ENCODE assay signal across 13 cellular contexts in genomic region chr1:222995230-222995580, GRCh38.
DNase-seq lines count a peak whose midpoint lies in the region; ATAC-seq, FAIRE-seq and TF ChIP-seq lines count a peak whose summit lies in the region.
"Had no signal": no experiment of that assay in that cellular context is flagged by ENCODE, and none has a peak within 500 bp of the region (broad histone marks: within the 10 kb centered on the region; RNA-seq: fewer than 3 reads in every experiment).

No MANE protein-coding gene starts in this region.

- H3K36me3 Mint-ChIP-seq in progenitor cell of endocrine pancreas (ENCODE audit: insufficient read depth) = peaks cover 4% of the 10 kb centered on the region
- H3K36me3 Mint-ChIP-seq in chondrocyte (ENCODE audit: low read depth) = peaks cover 2% of the 10 kb centered on the region

- no peaks in the 10 kb centered on the region for H3K9me1 ChIP-seq in endothelial cell of umbilical vein (replicated peaks; ENCODE audit: control insufficient read depth, extremely low read depth, insufficient read depth, low read length)

- no peak overlapping the region for H2AFZ ChIP-seq in PC-3 (ENCODE audit: low read length)
- no peak overlapping the region for H2AFZ ChIP-seq in endothelial cell of umbilical vein (ENCODE audit: low read depth, low read length)

- H3K79me2 ChIP-seq in PC-3 (ENCODE audit: low read length) (no peaks in the 10 kb centered on the region), endothelial cell of umbilical vein (ENCODE audit: control insufficient read depth, insufficient read depth, low read length) (no peaks in the 10 kb centered on the region)

- DNase-seq in ELR (ENCODE audit: low read depth) = peak; percentile 49
- no peak for DNase-seq in PC-3
- peak; percentile 63 for DNase-seq in endothelial cell of umbilical vein (ENCODE audit: low read depth, low spot score)
- no peak for DNase-seq in progenitor cell of endocrine pancreas (ENCODE audit: low spot score, unreplicated experiment)
- DNase-seq in chondrocyte (ENCODE audit: low spot score) = no peak
- no peak for DNase-seq in NCI-H748 (lab: John Stamatoyannopoulos, UW; ENCODE audit: unreplicated experiment)
- DNase-seq: activated CD8-positive, alpha-beta memory T cell treated with anti-CD3 and anti-CD28 coated beads for 24 hours; dorsolateral prefrontal cortex; NCI-H2171; tibial artery had no signal

- no peaks in the 10 kb centered on the region for H4K20me1 ChIP-seq in PC-3 (ENCODE audit: low read length)
- no peaks in the 10 kb centered on the region for H4K20me1 ChIP-seq in endothelial cell of umbilical vein (replicated peaks; ENCODE audit: control insufficient read depth, extremely low read depth, insufficient read depth, low read length)

- TF ChIP-seq POLR2A in endothelial cell of umbilical vein (IDR thresholded peaks at IDR 0.05; ENCODE audit: low read depth, low read length) = no peak

- H3K27me3 ChIP-seq in PC-3 (ENCODE audit: low read length) = no peaks in the 10 kb centered on the region
- H3K27me3 ChIP-seq in endothelial cell of umbilical vein (ENCODE audit: control insufficient read depth in 2 of 2, insufficient read depth in 2 of 2, low read length in 2 of 2) = no peaks in the 10 kb centered on the region
- H3K27me3 ChIP-seq: dorsolateral prefrontal cortex, tibial artery had no signal

- POLR2A ChIA-PET in PC-3 (lab: Charles Lee; ENCODE audit: unreplicated experiment) (no interaction called here), endothelial cell of umbilical vein (lab: Charles Lee) (no interaction called here)

- no peak for ATAC-seq in PC-3
- no peak for ATAC-seq in HG02885 (IDR thresholded peaks at IDR 0.05; ENCODE audit: poor library complexity, unreplicated experiment)
- ATAC-seq in GM19023 (IDR thresholded peaks at IDR 0.05; ENCODE audit: unreplicated experiment) = no peak

- H3K27me3 Mint-ChIP-seq in progenitor cell of endocrine pancreas (no peaks in the 10 kb centered on the region), chondrocyte (ENCODE audit: low read depth) (no peaks in the 10 kb centered on the region)

- TF ChIP-seq CTCF in PC-3 (conservative IDR thresholded peaks at IDR 0.05; ENCODE audit: low read depth, low read length) = no peak
- TF ChIP-seq CTCF in endothelial cell of umbilical vein (IDR thresholded peaks at IDR 0.05; ENCODE audit: extremely low read depth in 1 of 2, insufficient read depth in 1 of 2, low read depth in 1 of 2, low read length in 2 of 2) = no peak
- TF ChIP-seq CTCF in progenitor cell of endocrine pancreas (IDR thresholded peaks at IDR 0.05; ENCODE audit: unreplicated experiment) = no peak
- TF ChIP-seq CTCF in chondrocyte (IDR thresholded peaks at IDR 0.05) = no peak

- H3K4me1 Mint-ChIP-seq in progenitor cell of endocrine pancreas (ENCODE audit: low read depth) (peaks cover 14% of the 10 kb centered on the region), chondrocyte (ENCODE audit: low read depth) (peaks cover 23% of the 10 kb centered on the region)

- BruUV-seq in PC-3 (replicated peaks; lab: Mats Ljungman, UMichigan) = no TSS peak
- no TSS peak for BruUV-seq in endothelial cell of umbilical vein (replicated peaks; lab: Mats Ljungman, UMichigan)

- no peaks in the 10 kb centered on the region for H3F3A ChIP-seq in PC-3 (ENCODE audit: low read length, unreplicated experiment)

- intact Hi-C loops in PC-3 (cut with micrococcal nuclease) = loop anchor here (2.0 kb wide), 1 partner anchor 20 kb away; no protein-coding TSS in a partner anchor
- intact Hi-C loops in endothelial cell of umbilical vein (cut with micrococcal nuclease) = loop anchor here (2.0 to 10.0 kb wide), 5 partner anchors 86 to 280 kb away; partner anchors contain the start of genes AIDA and BROX

- H3K9ac ChIP-seq in PC-3 (ENCODE audit: low read length) = no peak overlapping the region
- peak overlapping the region; percentile 68 for H3K9ac ChIP-seq in endothelial cell of umbilical vein (replicated peaks; ENCODE audit: extremely low read depth, insufficient read depth, low read length)

- H3K27ac Mint-ChIP-seq in progenitor cell of endocrine pancreas (peak overlapping the region; percentile 19), chondrocyte (ENCODE audit: unreplicated experiment) (no peak overlapping the region)

- no peaks in the 10 kb centered on the region for H3K9me2 ChIP-seq in PC-3 (replicated peaks; ENCODE audit: low read length)

- H3K4me3 Mint-ChIP-seq in progenitor cell of endocrine pancreas (ENCODE audit: low read depth) (no peak overlapping the region), chondrocyte (ENCODE audit: unreplicated experiment) (no peak overlapping the region)

- H3K4me1 ChIP-seq in PC-3 (ENCODE audit: insufficient read depth, low read length) = peaks cover 19% of the 10 kb centered on the region
- H3K4me1 ChIP-seq in endothelial cell of umbilical vein (ENCODE audit: control insufficient read depth, extremely low read depth, insufficient read depth, low read length) = peaks cover 36% of the 10 kb centered on the region

- dilution Hi-C loops in endothelial cell of umbilical vein (cut with MboI; ENCODE audit: extremely low pct_ligation_motif_present, low sequenced_read_pairs) = no loop called here

- CTCF ChIA-PET in PC-3 (lab: Charles Lee) = no interaction called here
- CTCF ChIA-PET in endothelial cell of umbilical vein (lab: Charles Lee) = interaction anchor here (1.8 to 2.9 kb wide), 2 partner anchors 22 to 129 kb away, joined by 5 to 13 read pairs; no protein-coding TSS in a partner anchor

- H3K4me2 ChIP-seq in PC-3 (ENCODE audit: low read length) = peak overlapping the region; percentile 31
- peak overlapping the region; percentile 87 for H3K4me2 ChIP-seq in endothelial cell of umbilical vein (ENCODE audit: insufficient read depth, low read length)

- H3K4me3 ChIP-seq in PC-3 (ENCODE audit: low read length) (no peak overlapping the region), endothelial cell of umbilical vein (replicated peaks in 1 of 3; ENCODE audit: insufficient read depth in 1 of 3, low read depth in 1 of 3, low read length in 3 of 3) (peak overlapping the region in 1 of 3 experiments; percentile 52)
- H3K4me3 ChIP-seq: dorsolateral prefrontal cortex, GM12878, tibial artery had no signal

- no peaks in the 10 kb centered on the region for H3K36me3 ChIP-seq in PC-3 (ENCODE audit: low read depth, low read length)
- H3K36me3 ChIP-seq in endothelial cell of umbilical vein (ENCODE audit: control insufficient read depth in 2 of 2, extremely low read depth in 1 of 2, insufficient read depth in 2 of 2, low read length in 2 of 2) = no peaks in the 10 kb centered on the region

- H3K27ac ChIP-seq in PC-3 (ENCODE audit: low read length) (no peak overlapping the region), endothelial cell of umbilical vein (ENCODE audit: insufficient read depth, low read depth, low read length) (peak overlapping the region; percentile 81)
- H3K27ac ChIP-seq: dorsolateral prefrontal cortex, tibial artery had no signal

- H3K9me3 Mint-ChIP-seq in progenitor cell of endocrine pancreas (ENCODE audit: low read depth) (no peaks in the 10 kb centered on the region), chondrocyte (ENCODE audit: low read depth) (no peaks in the 10 kb centered on the region)

- H3K9me3 ChIP-seq in PC-3 (ENCODE audit: low read length) (no peaks in the 10 kb centered on the region), endothelial cell of umbilical vein (replicated peaks; ENCODE audit: control insufficient read depth, insufficient read depth, low read length) (no peaks in the 10 kb centered on the region)
- H3K9me3 ChIP-seq: tibial artery had no signal

- peak; percentile 75 for FAIRE-seq in endothelial cell of umbilical vein (lab: Jason Lieb, UNC)
- FAIRE-seq: GM12878 had no signal

TF ChIP-seq in endothelial cell of umbilical vein, 7 proteins besides CTCF, POLR2A, EP300 and RAD21:
- TF ChIP-seq FOS (IDR thresholded peaks at IDR 0.05; ENCODE audit: borderline replicate concordance, insufficient read depth, low read length) (no peak), MYC (IDR thresholded peaks at IDR 0.05; ENCODE audit: low read depth, low read length) (no peak), GATA2 (IDR thresholded peaks at IDR 0.05; ENCODE audit: insufficient read depth, insufficient read length, low read depth, low read length) (no peak), EZH2 (IDR thresholded peaks at IDR 0.05; ENCODE audit: borderline replicate concordance, low read depth, low read length, severe bottlenecking) (no peak), JUN (IDR thresholded peaks at IDR 0.05; ENCODE audit: borderline replicate concordance, insufficient read depth, insufficient read length, low read depth) (no peak), MAX (IDR thresholded peaks at IDR 0.05; ENCODE audit: insufficient read depth, insufficient read length) (no peak), POLR2AphosphoS5 (IDR thresholded peaks at IDR 0.05; ENCODE audit: insufficient read depth, low read depth, low read length) (no peak)

Comparison
In these comparisons a context has a peak if more than half of its experiments do, and no peak if none do; other contexts are left out.
1. DNase-seq: peak in ELR (single experiment) and endothelial cell of umbilical vein (single experiment); none in PC-3 (single experiment), progenitor cell of endocrine pancreas (single experiment), chondrocyte (single experiment) and NCI-H748 (single experiment).